In genomic region chr6:79413562-79414002, GRCh38 we compare ENCODE assay signal across 16 cellular contexts.
DNase-seq lines count a peak whose midpoint lies in the region; ATAC-seq and TF ChIP-seq lines count a peak whose summit lies in the region.
"Had no signal": no experiment of that assay in that cellular context is flagged by ENCODE, and none has a peak within 500 bp of the region (broad histone marks: within the 10 kb centered on the region; RNA-seq: fewer than 3 reads in every experiment).

No MANE protein-coding gene starts in this region.

- peak overlapping the region; percentile 34 for H3K27ac ChIP-seq in HUES48 (ENCODE audit: low read depth, low read length)
- H3K27ac ChIP-seq: SJSA1, thyroid gland had no signal

- H3K36me3 ChIP-seq in HUES48 (ENCODE audit: control insufficient read depth, insufficient read depth, low read length) = no peaks in the 10 kb centered on the region
- H3K36me3 ChIP-seq: SJSA1, thyroid gland had no signal

- H3K9ac ChIP-seq in HUES48 (ENCODE audit: low read depth, low read length) = no peak overlapping the region

- no peaks in the 10 kb centered on the region for H3K27me3 Mint-ChIP-seq in WTC11 (ENCODE audit: low read depth)

- DNase-seq in WTC11 (ENCODE audit: low spot score) (no peak), fibroblast of the conjunctiva (ENCODE audit: low read depth) (peak; percentile 59), retinal pigment epithelial cell (ENCODE audit: low read depth) (peak; percentile 64), SW480 (ENCODE audit: low spot score) (no peak), NCI-H2081 treated with DMSO at 0.1 percent for 48 hours (lab: John Stamatoyannopoulos, UW) (no peak)
- no peak for DNase-seq in activated CD8-positive, alpha-beta memory T cell treated with anti-CD3 and anti-CD28 coated beads, Interleukin-2, amount 50 U/mL, for 48 hours
- DNase-seq: activated T-cell treated with anti-CD3 and anti-CD28 coated beads, Interleukin-2, amount 50 U/mL, for 1 hour; amygdala; NCI-H1092 treated with DMSO at 0.1 percent for 48 hours; NCI-H69; small intestine; thyroid gland had no signal

- CTCF ChIA-PET in WTC11 (lab: Charles Lee) = interaction anchor here (1.5 kb wide), 1 partner anchor 17 kb away, joined by 4 read pairs; no protein-coding TSS in a partner anchor

- ATAC-seq in WTC11 (no peak), GM19397 (IDR thresholded peaks at IDR 0.05; ENCODE audit: unreplicated experiment) (no peak)
- ATAC-seq: activated CD4-positive, CD25-positive, alpha-beta regulatory T cell treated with anti-CD3 and anti-CD28 coated beads, Interleukin-2, amount 50 U/mL, for 24 hours had no signal

- H3K27me3 ChIP-seq in HUES48 (ENCODE audit: control insufficient read depth, insufficient read depth, low read length) = no peaks in the 10 kb centered on the region
- H3K27me3 ChIP-seq: SJSA1, thyroid gland had no signal

- TF ChIP-seq CTCF in WTC11 (IDR thresholded peaks at IDR 0.05) (no peak), retinal pigment epithelial cell (conservative IDR thresholded peaks at IDR 0.05; ENCODE audit: low read depth, low read length) (no peak)

- H3K4me1 ChIP-seq in HUES48 (ENCODE audit: control insufficient read depth, insufficient read depth, low read length) = peaks cover 18% of the 10 kb centered on the region
- H3K4me1 ChIP-seq: SJSA1, thyroid gland had no signal

- H3K4me3 Mint-ChIP-seq in WTC11 = no peak overlapping the region; the same call in 1 of the 2 replicates

- POLR2A ChIA-PET in WTC11 (lab: Charles Lee) = interaction anchor here (1.0 kb wide), 1 partner anchor 9 kb away, joined by 3 read pairs; no protein-coding TSS in a partner anchor

- H3K9me3 Mint-ChIP-seq in WTC11 = no peaks in the 10 kb centered on the region

- H3K4me3 ChIP-seq in HUES48 (ENCODE audit: low read depth, low read length) = no peak overlapping the region
- H3K4me3 ChIP-seq in retinal pigment epithelial cell (ENCODE audit: low read length) = no peak overlapping the region
- H3K4me3 ChIP-seq: SJSA1, thyroid gland had no signal

- peak overlapping the region; percentile 94 for H3K27ac Mint-ChIP-seq in WTC11

- peaks cover 51% of the 10 kb centered on the region for H3K4me1 Mint-ChIP-seq in WTC11

- H3K9me3 ChIP-seq in HUES48 (ENCODE audit: control insufficient read depth, insufficient read depth, low read length) = no peaks in the 10 kb centered on the region
- H3K9me3 ChIP-seq: SJSA1, thyroid gland had no signal

- no peaks in the 10 kb centered on the region for H3K36me3 Mint-ChIP-seq in WTC11

TF ChIP-seq in WTC11, 78 proteins besides CTCF, POLR2A, EP300 and RAD21:
- no peak for TF ChIP-seq NR3C1 (CRISPR knock-in tag; conservative IDR thresholded peaks at IDR 0.05; ENCODE audit: low read depth)
- no peak for TF ChIP-seq ZNF396 (CRISPR knock-in tag; IDR thresholded peaks at IDR 0.05; ENCODE audit: borderline replicate concordance)
- no peak for TF ChIP-seq USF2 (CRISPR knock-in tag; IDR thresholded peaks at IDR 0.05)
- no peak for TF ChIP-seq RELA (CRISPR knock-in tag; IDR thresholded peaks at IDR 0.05; ENCODE audit: borderline replicate concordance)
- TF ChIP-seq ZNF138 (CRISPR knock-in tag; conservative IDR thresholded peaks at IDR 0.05) = no peak

Comparison
In these comparisons a context has a peak if more than half of its experiments do, and no peak if none do; other contexts are left out.
1. DNase-seq: peak in fibroblast of the conjunctiva (single experiment) and retinal pigment epithelial cell (single experiment); none in WTC11 (single experiment), SW480 (single experiment), NCI-H2081 treated with DMSO at 0.1 percent for 48 hours (single experiment) and activated CD8-positive, alpha-beta memory T cell treated with anti-CD3 and anti-CD28 coated beads, Interleukin-2, amount 50 U/mL, for 48 hours (single experiment).